In the genomic region with DNA sequence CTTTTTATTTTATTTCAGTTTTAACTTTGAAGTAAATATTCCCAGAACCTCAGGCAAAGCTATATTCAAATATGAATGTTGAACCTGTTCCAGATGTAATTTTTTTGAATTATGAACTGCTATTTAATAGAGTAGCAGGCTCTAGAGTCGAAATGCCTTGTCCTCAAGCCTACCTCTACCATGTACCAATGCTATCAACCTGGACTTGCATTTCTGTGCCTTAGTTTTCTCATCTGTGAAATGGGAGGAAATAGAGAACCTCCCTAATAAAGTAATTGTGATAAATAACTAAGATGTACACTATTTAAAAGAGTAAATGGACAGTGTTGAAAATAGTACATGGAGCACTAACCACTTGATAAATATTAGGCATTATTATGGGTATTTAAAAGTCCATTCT, we compare ENCODE assay signal across 7 cellular contexts.
"Had no signal": no experiment of that assay in that cellular context is flagged by ENCODE, and none has a peak within 500 bp of the region (broad histone marks: within the 10 kb centered on the region; RNA-seq: fewer than 3 reads in every experiment).

No MANE protein-coding gene starts in this region.

- DNase-seq: H9, HCEC 1CT had no signal

- H3K4me3 ChIP-seq: GM23338 had no signal

- FAIRE-seq: H1, H54, HepG2 had no signal

- H3K4me2 ChIP-seq: GM23338 had no signal

- ATAC-seq: HepG2 had no signal

- H3K27ac ChIP-seq: HL-60 had no signal
